Comparison of ENCODE assay signal across 9 cellular contexts in genomic region chr10:128163701-128164100, GRCh38.
"Had no signal": no experiment of that assay in that cellular context is flagged by ENCODE, and none has a peak within 500 bp of the region (broad histone marks: within the 10 kb centered on the region; RNA-seq: fewer than 3 reads in every experiment).

No MANE protein-coding gene starts in this region.

- H3K9me3 Mint-ChIP-seq: HFFc6 had no signal

- H3K27ac Mint-ChIP-seq: HFFc6 had no signal

- H3K4me3 ChIP-seq: GM23248, HAP-1, K562 had no signal

- FAIRE-seq: HTR-8/SVneo, K562 had no signal

- H3K4me3 Mint-ChIP-seq: HFFc6 had no signal

- DNase-seq: GM23248, H7, HFFc6, IMR-90, KG1 had no signal

- ATAC-seq: HCT116, K562 had no signal

- H3K36me3 ChIP-seq: HAP-1 had no signal
